30 cellular contexts compared by ENCODE assay signal in genomic region chr11:65907878-65908277, GRCh38. TPM values are rescaled to one million over a fixed set of nuclear protein-coding genes. Genes with fewer than 3 reads are reported as not detected.
"Had no signal": no experiment of that assay in that cellular context is flagged by ENCODE, and none has a peak within 500 bp of the region (broad histone marks: within the 10 kb centered on the region; RNA-seq: fewer than 3 reads in every experiment).

No MANE protein-coding gene starts in this region.

- H3K27me3 Mint-ChIP-seq: activated naive CD4-positive, alpha-beta T cell treated with anti-CD3 and anti-CD28 coated beads, Interleukin-2, amount 50 U/mL, for 24 hours; activated T-helper 17 cell treated with anti-CD3 and anti-CD28 coated beads, Interleukin-2, amount 50 U/mL, for 72 hours had no signal

- H3K36me3 Mint-ChIP-seq: activated naive CD4-positive, alpha-beta T cell treated with anti-CD3 and anti-CD28 coated beads, Interleukin-2, amount 50 U/mL, for 24 hours; brain had no signal

- H3K27ac Mint-ChIP-seq: activated CD4-positive, alpha-beta T cell treated with anti-CD3 and anti-CD28 coated beads, Interleukin-2, amount 10 ng/mL, durations not matched to agents 24 days and 14 days; activated CD8-positive, alpha-beta T cell treated with anti-CD3 and anti-CD28 coated beads for 36 hours; activated naive CD4-positive, alpha-beta T cell treated with anti-CD3 and anti-CD28 coated beads, Interleukin-2, amount 50 U/mL, for 24 hours; activated T-cell treated with anti-CD3 and anti-CD28 coated beads, Interleukin-2, amount 50 U/mL, for 72 hours; activated T-helper 17 cell treated with anti-CD3 and anti-CD28 coated beads, Interleukin-2, amount 50 U/mL, for 72 hours; brain had no signal

- H3K4me3 Mint-ChIP-seq: activated CD4-positive, alpha-beta T cell treated with anti-CD3 and anti-CD28 coated beads, Interleukin-2, amount 10 ng/mL, durations not matched to agents 24 days and 14 days; activated CD8-positive, alpha-beta T cell treated with anti-CD3 and anti-CD28 coated beads for 36 hours; activated naive CD4-positive, alpha-beta T cell treated with anti-CD3 and anti-CD28 coated beads, Interleukin-2, amount 50 U/mL, for 24 hours; activated T-cell treated with anti-CD3 and anti-CD28 coated beads, Interleukin-2, amount 50 U/mL, for 72 hours; activated T-helper 17 cell treated with anti-CD3 and anti-CD28 coated beads, Interleukin-2, amount 50 U/mL, for 72 hours; brain had no signal

- H3K27me3 ChIP-seq: adrenal gland, SJCRH30 had no signal

- ATAC-seq: activated CD8-positive, alpha-beta T cell treated with anti-CD3 and anti-CD28 coated beads for 36 hours; activated T-cell treated with anti-CD3 and anti-CD28 coated beads, Interleukin-2, amount 50 U/mL, for 72 hours; activated T-helper 17 cell treated with anti-CD3 and anti-CD28 coated beads, Interleukin-2, amount 50 U/mL, for 72 hours; PC-3 had no signal

- H3K4me3 ChIP-seq: adrenal gland, SJCRH30, SK-N-MC had no signal

- H3K4me1 Mint-ChIP-seq: activated T-helper 17 cell treated with anti-CD3 and anti-CD28 coated beads, Interleukin-2, amount 50 U/mL, for 72 hours had no signal

- H3K9me3 ChIP-seq: adrenal gland, SJCRH30 had no signal

- H3K27ac ChIP-seq: adrenal gland, SJCRH30, SK-N-MC, WERI-Rb-1 had no signal

- DNase-seq: activated CD4-positive, alpha-beta T cell treated with anti-CD3 and anti-CD28 coated beads, Interleukin-2, amount 10 ng/mL, durations not matched to agents 24 days and 14 days; activated CD4-positive, alpha-beta T cell treated with anti-CD3 and anti-CD28 coated beads, Interleukin-2, amount 50 U/mL, for 4 hours; activated CD4-positive, CD25-positive, alpha-beta regulatory T cell; activated CD8-positive, alpha-beta T cell treated with anti-CD3 and anti-CD28 coated beads for 36 hours; activated effector memory CD4-positive, alpha-beta T cell treated with anti-CD3 and anti-CD28 coated beads, Interleukin-2, amount 50 U/mL, for 16 hours; activated naive CD4-positive, alpha-beta T cell; activated T-cell treated with anti-CD3 and anti-CD28 coated beads, Interleukin-2, amount 50 U/mL, for 1 hour; activated T-cell treated with anti-CD3 and anti-CD28 coated beads, Interleukin-2, amount 50 U/mL, for 72 hours; adrenal gland; anterior cingulate cortex; central memory CD4-positive, alpha-beta T cell; NCI-H1092 treated with DMSO at 0.1 percent for 48 hours; NCI-H1417; NCI-H146; NCI-H187; NCI-H2029 treated with DMSO at 0.1 percent for 48 hours; NCI-H2107; NCI-H345; NCI-H524 treated with DMSO at 0.1 percent for 48 hours; NK-92 treated with Interleukin-12 subunit alpha and Interleukin-12 subunit beta, amount 100 ng/mL, for 24 hours; PC-3; SHP77; SJCRH30; T1000; WERI-Rb-1 had no signal

- H3K36me3 ChIP-seq: adrenal gland, SJCRH30, WERI-Rb-1 had no signal

- H3K9me3 Mint-ChIP-seq: activated CD4-positive, alpha-beta T cell treated with anti-CD3 and anti-CD28 coated beads, Interleukin-2, amount 10 ng/mL, durations not matched to agents 24 days and 14 days; activated CD8-positive, alpha-beta T cell treated with anti-CD3 and anti-CD28 coated beads for 36 hours; activated naive CD4-positive, alpha-beta T cell treated with anti-CD3 and anti-CD28 coated beads, Interleukin-2, amount 50 U/mL, for 24 hours; activated T-cell treated with anti-CD3 and anti-CD28 coated beads, Interleukin-2, amount 50 U/mL, for 72 hours; activated T-helper 17 cell treated with anti-CD3 and anti-CD28 coated beads, Interleukin-2, amount 50 U/mL, for 72 hours; brain had no signal

RNA-seq across cellular contexts. Expression of gene FOSL1, which starts 7.7 kb away (rescaled TPM):
- total RNA-seq: cerebellum had no signal
